Comparison of ENCODE assay signal across 21 cellular contexts in genomic region chr2:3847397-3848052, GRCh38.
"Had no signal": no experiment of that assay in that cellular context is flagged by ENCODE, and none has a peak within 500 bp of the region (broad histone marks: within the 10 kb centered on the region; RNA-seq: fewer than 3 reads in every experiment).

No MANE protein-coding gene starts in this region.

- H3K4me1 ChIP-seq: esophagus muscularis mucosa, foreskin keratinocyte, gastroesophageal sphincter, heart left ventricle, left ventricle myocardium inferior, lower lobe of right lung had no signal

- ATAC-seq: foreskin keratinocyte, gastroesophageal sphincter, heart left ventricle, left cardiac atrium, lower lobe of right lung, mucosa of descending colon had no signal

- H3K27me3 ChIP-seq: esophagus muscularis mucosa, foreskin keratinocyte had no signal

- H3K36me3 ChIP-seq: esophagus muscularis mucosa, gastroesophageal sphincter, heart left ventricle, left ventricle myocardium inferior, lower lobe of right lung had no signal

- H3K9me3 ChIP-seq: gastroesophageal sphincter, lower lobe of right lung had no signal

- H3K27ac ChIP-seq: coronary artery, dorsolateral prefrontal cortex, esophagus muscularis mucosa, foreskin keratinocyte, gastroesophageal sphincter, heart left ventricle, left ventricle myocardium inferior, lower lobe of right lung had no signal

- DNase-seq: dermis blood vessel endothelial cell; dorsolateral prefrontal cortex; effector CD4-positive, alpha-beta T cell; effector memory CD4-positive, alpha-beta T cell; foreskin keratinocyte; heart left ventricle; hippocampal formation; left cardiac atrium; left ventricle myocardium inferior; lower lobe of right lung; mesenchymal stem cell; mucosa of descending colon; naive B cell had no signal

- H3K4me3 ChIP-seq: coronary artery, dorsolateral prefrontal cortex, esophagus muscularis mucosa, gastroesophageal sphincter, heart left ventricle, left ventricle myocardium inferior, lower lobe of right lung, mucosa of descending colon had no signal

- FAIRE-seq: colon, endothelial cell of umbilical vein, frontal cortex, islet of Langerhans, keratinocyte had no signal
